Comparison of ENCODE assay signal across 32 cellular contexts in the genomic region with DNA sequence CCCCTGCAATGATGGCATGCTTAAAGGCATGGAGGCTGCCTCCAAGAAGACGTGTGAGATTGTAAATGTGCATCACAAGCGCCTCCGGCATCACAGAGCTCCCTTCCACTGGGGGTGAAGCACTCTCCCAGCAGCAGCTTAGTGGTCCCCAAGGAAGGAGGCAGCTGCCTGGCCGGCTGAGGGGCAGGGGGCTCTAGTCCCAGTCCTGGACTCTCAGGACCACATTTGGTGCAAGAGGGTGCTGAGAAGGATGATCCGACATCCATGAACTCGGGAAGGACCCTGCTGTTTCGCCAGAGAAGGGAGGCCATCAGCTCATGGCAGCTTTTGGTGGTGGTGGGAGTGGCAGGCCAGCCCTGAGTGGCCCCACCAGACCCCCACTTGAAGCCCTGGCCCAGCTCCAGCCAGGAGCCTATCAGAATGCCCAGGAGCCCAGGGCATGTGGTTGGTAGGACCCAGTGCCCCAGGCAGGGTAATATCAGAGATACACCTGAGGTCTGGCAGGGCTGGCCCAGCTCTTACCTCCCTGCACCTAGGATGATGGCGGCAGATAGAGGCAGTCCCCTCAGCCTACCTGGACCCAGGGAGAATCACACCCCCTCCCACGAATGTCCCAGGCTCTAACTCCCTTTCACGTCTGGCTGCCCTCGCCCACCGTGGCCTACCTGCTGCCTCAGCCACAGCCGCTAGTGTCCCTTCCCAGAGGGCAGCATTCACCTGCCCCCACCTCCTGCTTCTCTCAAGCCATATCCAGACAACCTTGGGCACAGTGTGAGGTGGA. TPM values are rescaled to one million over a fixed set of nuclear protein-coding genes. Genes with fewer than 3 reads are reported as not detected.
DNase-seq lines count a peak whose midpoint lies in the region; ATAC-seq and TF ChIP-seq lines count a peak whose summit lies in the region.
"Had no signal": no experiment of that assay in that cellular context is flagged by ENCODE, and none has a peak within 500 bp of the region (broad histone marks: within the 10 kb centered on the region; RNA-seq: fewer than 3 reads in every experiment).

No MANE protein-coding gene starts in this region.

- TF ChIP-seq CTCF in nephron (IDR thresholded peaks at IDR 0.05; ENCODE audit: unreplicated experiment in 3 of 3): no peak
- TF ChIP-seq CTCF in suprapubic skin (IDR thresholded peaks at IDR 0.05): no peak

- H3K4me3 Mint-ChIP-seq in activated naive CD8-positive, alpha-beta T cell treated with anti-CD3 and anti-CD28 coated beads, Interleukin-2, amount 50 U/mL, for 24 hours: no peak overlapping the region
- no peak overlapping the region for H3K4me3 Mint-ChIP-seq in activated naive CD8-positive, alpha-beta T cell treated with anti-CD3 and anti-CD28 coated beads for 36 hours
- H3K4me3 Mint-ChIP-seq in activated CD8-positive, alpha-beta memory T cell treated with anti-CD3 and anti-CD28 coated beads, Interleukin-2, amount 10 ng/mL, durations not matched to agents 7 days and 5 days: no peak overlapping the region
- peak overlapping the region; percentile 45 to 76 (median 58) for H3K4me3 Mint-ChIP-seq in nephron
- H3K4me3 Mint-ChIP-seq: activated CD4-positive, alpha-beta memory T cell treated with anti-CD3 and anti-CD28 coated beads, Interleukin-2, amount 10 ng/mL, durations not matched to agents 7 days and 5 days; activated naive CD4-positive, alpha-beta T cell treated with anti-CD3 and anti-CD28 coated beads, Interleukin-2, amount 50 U/mL, for 24 hours; B cell had no signal

- no peak overlapping the region for H3K27ac ChIP-seq in suprapubic skin
- H3K27ac ChIP-seq: GM23248, uterus had no signal

- H3K27me3 ChIP-seq in suprapubic skin: peaks cover 9% of the 10 kb centered on the region
- H3K27me3 ChIP-seq: uterus had no signal

- H3K36me3 Mint-ChIP-seq in activated naive CD8-positive, alpha-beta T cell treated with anti-CD3 and anti-CD28 coated beads, Interleukin-2, amount 50 U/mL, for 24 hours (ENCODE audit: low read depth): no peaks in the 10 kb centered on the region
- no peaks in the 10 kb centered on the region for H3K36me3 Mint-ChIP-seq in activated naive CD8-positive, alpha-beta T cell treated with anti-CD3 and anti-CD28 coated beads for 36 hours
- no peaks in the 10 kb centered on the region for H3K36me3 Mint-ChIP-seq in activated CD8-positive, alpha-beta memory T cell treated with anti-CD3 and anti-CD28 coated beads, Interleukin-2, amount 10 ng/mL, durations not matched to agents 7 days and 5 days
- H3K36me3 Mint-ChIP-seq in nephron (ENCODE audit: low read depth): no peaks in the 10 kb centered on the region
- H3K36me3 Mint-ChIP-seq: activated naive CD4-positive, alpha-beta T cell treated with anti-CD3 and anti-CD28 coated beads, Interleukin-2, amount 50 U/mL, for 24 hours; CD8-positive, alpha-beta memory T cell had no signal

- H3K4me3 ChIP-seq in suprapubic skin: no peak overlapping the region
- H3K4me3 ChIP-seq: GM23248, uterus had no signal

- 86% methylated on average over 11 of the region's 13 CpGs for WGBS in suprapubic skin

- no peak for TF ChIP-seq POLR2A in suprapubic skin (IDR thresholded peaks at IDR 0.05)
- TF ChIP-seq POLR2A in erythroblast (IDR thresholded peaks at IDR 0.05; ENCODE audit: low read length): no peak

- no peaks in the 10 kb centered on the region for H3K9me3 ChIP-seq in suprapubic skin
- H3K9me3 ChIP-seq: uterus had no signal

- no peak for ATAC-seq in activated naive CD8-positive, alpha-beta T cell treated with anti-CD3 and anti-CD28 coated beads, Interleukin-2, amount 50 U/mL, for 24 hours
- no peak for ATAC-seq in activated CD8-positive, alpha-beta memory T cell treated with anti-CD3 and anti-CD28 coated beads, Interleukin-2, amount 10 ng/mL, durations not matched to agents 7 days and 5 days
- ATAC-seq: activated CD4-positive, CD25-positive, alpha-beta regulatory T cell treated with anti-CD3 and anti-CD28 coated beads, Interleukin-2, amount 50 U/mL, for 24 hours had no signal

- peaks cover 32% of the 10 kb centered on the region for H3K27me3 Mint-ChIP-seq in activated naive CD8-positive, alpha-beta T cell treated with anti-CD3 and anti-CD28 coated beads, Interleukin-2, amount 50 U/mL, for 24 hours
- H3K27me3 Mint-ChIP-seq in activated naive CD8-positive, alpha-beta T cell treated with anti-CD3 and anti-CD28 coated beads for 36 hours: peaks cover 22% of the 10 kb centered on the region
- peaks cover 41% of the 10 kb centered on the region for H3K27me3 Mint-ChIP-seq in activated CD8-positive, alpha-beta memory T cell treated with anti-CD3 and anti-CD28 coated beads, Interleukin-2, amount 10 ng/mL, durations not matched to agents 7 days and 5 days
- peaks cover 29% of the 10 kb centered on the region for H3K27me3 Mint-ChIP-seq in nephron (ENCODE audit: low read depth)

- CTCF ChIA-PET in activated CD8-positive, alpha-beta memory T cell treated with anti-CD3 and anti-CD28 coated beads, Interleukin-2, amount 10 ng/mL, durations not matched to agents 7 days and 5 days (lab: Charles Lee): interaction anchor here (1.3 kb wide), 1 partner anchor 188 kb away, joined by 3 read pairs; no protein-coding TSS in a partner anchor

- H3K4me1 ChIP-seq in suprapubic skin: peaks cover 48% of the 10 kb centered on the region

- H3K36me3 ChIP-seq in suprapubic skin: no peaks in the 10 kb centered on the region
- H3K36me3 ChIP-seq: uterus had no signal

- H3K9me3 Mint-ChIP-seq in activated naive CD8-positive, alpha-beta T cell treated with anti-CD3 and anti-CD28 coated beads, Interleukin-2, amount 50 U/mL, for 24 hours: no peaks in the 10 kb centered on the region
- H3K9me3 Mint-ChIP-seq in activated naive CD8-positive, alpha-beta T cell treated with anti-CD3 and anti-CD28 coated beads for 36 hours: no peaks in the 10 kb centered on the region
- no peaks in the 10 kb centered on the region for H3K9me3 Mint-ChIP-seq in activated CD8-positive, alpha-beta memory T cell treated with anti-CD3 and anti-CD28 coated beads, Interleukin-2, amount 10 ng/mL, durations not matched to agents 7 days and 5 days (ENCODE audit: low read depth)
- peaks cover 7% of the 10 kb centered on the region for H3K9me3 Mint-ChIP-seq in nephron
- H3K9me3 Mint-ChIP-seq: activated CD4-positive, alpha-beta memory T cell treated with anti-CD3 and anti-CD28 coated beads, Interleukin-2, amount 10 ng/mL, durations not matched to agents 7 days and 5 days; activated naive CD4-positive, alpha-beta T cell treated with anti-CD3 and anti-CD28 coated beads, Interleukin-2, amount 50 U/mL, for 24 hours; CD8-positive, alpha-beta memory T cell had no signal

- no peak for TF ChIP-seq EP300 in suprapubic skin (IDR thresholded peaks at IDR 0.05)

- H3K4me1 Mint-ChIP-seq in activated naive CD8-positive, alpha-beta T cell treated with anti-CD3 and anti-CD28 coated beads, Interleukin-2, amount 50 U/mL, for 24 hours: peaks cover 9% of the 10 kb centered on the region
- peaks cover 6% of the 10 kb centered on the region for H3K4me1 Mint-ChIP-seq in activated naive CD8-positive, alpha-beta T cell treated with anti-CD3 and anti-CD28 coated beads for 36 hours
- peaks cover 10% of the 10 kb centered on the region for H3K4me1 Mint-ChIP-seq in activated CD8-positive, alpha-beta memory T cell treated with anti-CD3 and anti-CD28 coated beads, Interleukin-2, amount 10 ng/mL, durations not matched to agents 7 days and 5 days
- H3K4me1 Mint-ChIP-seq in nephron: peaks cover 16% of the 10 kb centered on the region

- no peak overlapping the region for H3K27ac Mint-ChIP-seq in activated naive CD8-positive, alpha-beta T cell treated with anti-CD3 and anti-CD28 coated beads, Interleukin-2, amount 50 U/mL, for 24 hours
- no peak overlapping the region for H3K27ac Mint-ChIP-seq in activated naive CD8-positive, alpha-beta T cell treated with anti-CD3 and anti-CD28 coated beads for 36 hours
- H3K27ac Mint-ChIP-seq in activated CD8-positive, alpha-beta memory T cell treated with anti-CD3 and anti-CD28 coated beads, Interleukin-2, amount 10 ng/mL, durations not matched to agents 7 days and 5 days: no peak overlapping the region
- H3K27ac Mint-ChIP-seq in nephron: no peak overlapping the region
- H3K27ac Mint-ChIP-seq: activated CD4-positive, alpha-beta memory T cell treated with anti-CD3 and anti-CD28 coated beads, Interleukin-2, amount 10 ng/mL, durations not matched to agents 7 days and 5 days; activated naive CD4-positive, alpha-beta T cell treated with anti-CD3 and anti-CD28 coated beads, Interleukin-2, amount 50 U/mL, for 24 hours; B cell had no signal

- DNase-seq in activated naive CD8-positive, alpha-beta T cell treated with anti-CD3 and anti-CD28 coated beads, Interleukin-2, amount 50 U/mL, for 24 hours: peak; percentile 0
- DNase-seq in activated naive CD8-positive, alpha-beta T cell treated with anti-CD3 and anti-CD28 coated beads for 36 hours: no peak
- DNase-seq in activated CD8-positive, alpha-beta memory T cell treated with anti-CD3 and anti-CD28 coated beads, Interleukin-2, amount 10 ng/mL, durations not matched to agents 7 days and 5 days: peak; percentile 33
- DNase-seq in suprapubic skin (ENCODE audit: low spot score in 2 of 2) (peak; percentile 60 to 61), NCI-H1105 treated with DMSO at 0.1 percent for 48 hours (lab: John Stamatoyannopoulos, UW) (no peak), erythroblast (lab: John Stamatoyannopoulos, UW) (no peak)
- no peak for DNase-seq in stimulated activated CD4-positive, alpha-beta T cell treated with anti-CD3 and anti-CD28 coated beads, Interleukin-4, amount 100 ng/mL, for 24 hours
- DNase-seq: activated CD4-positive, alpha-beta memory T cell treated with anti-CD3 and anti-CD28 coated beads, Interleukin-2, amount 10 ng/mL, durations not matched to agents 7 days and 5 days; caudate nucleus; DMS153; GDM1; GM23248; mammary epithelial cell; NCI-H1417 treated with DMSO at 0.1 percent for 48 hours; NCI-H2081 treated with DMSO at 0.1 percent for 48 hours; nucleus accumbens; OCI-M1; SIG-M5; substantia nigra had no signal

RNA-seq across cellular contexts. Expression of gene WNT9A, which starts 2.4 kb away (rescaled TPM):
- not detected for total RNA-seq in activated naive CD8-positive, alpha-beta T cell treated with anti-CD3 and anti-CD28 coated beads for 36 hours
- under 1 TPM; 0.30 to 0.50 TPM for total RNA-seq in activated CD8-positive, alpha-beta memory T cell treated with anti-CD3 and anti-CD28 coated beads, Interleukin-2, amount 10 ng/mL, durations not matched to agents 7 days and 5 days
- 1 to 10 TPM in 2 of 4 donors, under 1 TPM in 2; 0.85 to 2.6 (median 1.1) TPM for total RNA-seq in suprapubic skin
- total RNA-seq: A673, B cell had no signal

RNA-seq across cellular contexts. Expression of gene WNT3A, which starts 56.7 kb away (rescaled TPM):
- not detected for total RNA-seq in activated naive CD8-positive, alpha-beta T cell treated with anti-CD3 and anti-CD28 coated beads for 36 hours
- total RNA-seq in activated CD8-positive, alpha-beta memory T cell treated with anti-CD3 and anti-CD28 coated beads, Interleukin-2, amount 10 ng/mL, durations not matched to agents 7 days and 5 days: not detected
- total RNA-seq in suprapubic skin: 1 to 10 TPM; 2.8 to 6.3 (median 3.8) TPM
- total RNA-seq: A673; activated CD4-positive, alpha-beta memory T cell treated with anti-CD3 and anti-CD28 coated beads, Interleukin-2, amount 10 ng/mL, durations not matched to agents 7 days and 5 days; aorta; B cell; CD8-positive, alpha-beta memory T cell; dermis microvascular lymphatic vessel endothelial cell; endothelial cell of umbilical vein; GM23248; kidney epithelial cell; M059J; mammary epithelial cell; NCI-H460; uterus had no signal

Comparison
In these comparisons a context has a peak if more than half of its experiments do, and no peak if none do; other contexts are left out.
1. DNase-seq: peak in activated naive CD8-positive, alpha-beta T cell treated with anti-CD3 and anti-CD28 coated beads, Interleukin-2, amount 50 U/mL, for 24 hours (single experiment), activated CD8-positive, alpha-beta memory T cell treated with anti-CD3 and anti-CD28 coated beads, Interleukin-2, amount 10 ng/mL, durations not matched to agents 7 days and 5 days (single experiment) and suprapubic skin (2 of 2); none in activated naive CD8-positive, alpha-beta T cell treated with anti-CD3 and anti-CD28 coated beads for 36 hours (single experiment), NCI-H1105 treated with DMSO at 0.1 percent for 48 hours (single experiment), stimulated activated CD4-positive, alpha-beta T cell treated with anti-CD3 and anti-CD28 coated beads, Interleukin-4, amount 100 ng/mL, for 24 hours (single experiment) and erythroblast (0 of 2).
2. H3K4me3 Mint-ChIP-seq: peak in nephron (3 of 3); none in activated naive CD8-positive, alpha-beta T cell treated with anti-CD3 and anti-CD28 coated beads, Interleukin-2, amount 50 U/mL, for 24 hours (single experiment), activated naive CD8-positive, alpha-beta T cell treated with anti-CD3 and anti-CD28 coated beads for 36 hours (single experiment) and activated CD8-positive, alpha-beta memory T cell treated with anti-CD3 and anti-CD28 coated beads, Interleukin-2, amount 10 ng/mL, durations not matched to agents 7 days and 5 days (single experiment).